9 cellular contexts compared by ENCODE assay signal in the genomic region with DNA sequence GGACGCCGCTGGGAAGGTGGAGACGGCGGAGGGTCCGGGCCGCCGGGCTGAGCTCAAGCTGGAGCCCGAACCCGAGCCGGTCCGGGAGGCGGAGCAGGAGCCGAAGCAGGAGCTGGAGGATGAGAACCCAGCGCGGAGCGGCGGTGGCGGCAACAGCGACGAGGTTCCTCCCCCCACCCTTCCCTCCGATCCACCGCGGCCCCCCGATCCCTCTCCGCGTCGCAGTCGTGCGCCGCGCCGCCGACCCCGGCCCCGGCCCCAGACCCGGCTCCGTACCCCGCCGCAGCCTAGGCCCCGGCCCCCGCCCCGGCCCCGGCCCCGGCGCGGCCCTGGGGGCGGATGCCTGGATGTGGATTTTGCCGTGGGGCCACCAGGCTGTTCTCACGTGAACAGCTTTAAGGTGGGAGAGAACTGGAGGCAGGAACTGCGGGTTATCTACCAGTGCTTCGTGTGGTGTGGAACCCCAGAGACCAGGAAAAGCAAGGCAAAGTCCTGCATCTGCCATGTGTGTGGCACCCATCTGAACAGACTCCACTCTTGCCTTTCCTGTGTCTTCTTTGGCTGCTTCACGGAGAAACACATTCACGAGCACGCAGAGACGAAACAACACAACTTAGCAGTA. TPM values are rescaled to one million over a fixed set of nuclear protein-coding genes. Genes with fewer than 3 reads are reported as not detected.
DNase-seq lines count a peak whose midpoint lies in the region; ATAC-seq and TF ChIP-seq lines count a peak whose summit lies in the region.
"Had no signal": no experiment of that assay in that cellular context is flagged by ENCODE, and none has a peak within 500 bp of the region (broad histone marks: within the 10 kb centered on the region; RNA-seq: fewer than 3 reads in every experiment).

No MANE protein-coding gene starts in this region.

- peak overlapping the region; percentile 68 for H3K4me3 Mint-ChIP-seq in Calu3 (ENCODE audit: low read depth, unreplicated experiment)

- TF ChIP-seq CTCF in Calu3 (IDR thresholded peaks at IDR 0.05; ENCODE audit: unreplicated experiment) (no peak), fibroblast of lung (conservative IDR thresholded peaks at IDR 0.05 in 1 of 2, IDR thresholded peaks at IDR 0.05 in 1 of 2; ENCODE audit: low read depth in 1 of 2, low read length in 2 of 2) (no peak)

- H3K14ac ChIP-seq in neuronal stem cell (ENCODE audit: low read length) = no peak overlapping the region

- H3K4me1 ChIP-seq in fibroblast of lung (ENCODE audit: control insufficient read depth, extremely low read depth, insufficient read depth, low read length) (no peaks in the 10 kb centered on the region), neuronal stem cell (ENCODE audit: control insufficient read depth in 2 of 2, insufficient read depth in 1 of 2, low read depth in 1 of 2, low read length in 2 of 2) (peaks cover 2 to 9% of the 10 kb centered on the region in 2 donors)

- H2BK15ac ChIP-seq in neuronal stem cell (ENCODE audit: low read length) = no peak overlapping the region

- no peak overlapping the region for H3K4ac ChIP-seq in neuronal stem cell (ENCODE audit: low read length)

- H3K9ac ChIP-seq in fibroblast of lung (ENCODE audit: insufficient read depth, low read length) = peak overlapping the region; percentile 30
- peak overlapping the region; percentile 17 for H3K9ac ChIP-seq in neuronal stem cell (ENCODE audit: low read depth, low read length, poor library complexity)

- H3K27ac ChIP-seq in fibroblast of lung (ENCODE audit: insufficient read depth, low read length) = peak overlapping the region; percentile 51
- H3K27ac ChIP-seq in neuronal stem cell (replicated peaks; ENCODE audit: low read length) = peak overlapping the region; percentile 82

- BruUV-seq in Calu3 (replicated peaks; lab: Mats Ljungman, UMichigan) = no TSS peak

- H3K4me2 ChIP-seq in fibroblast of lung (ENCODE audit: extremely low read depth, insufficient read depth, low read length) (peak overlapping the region; percentile 82), neuronal stem cell (ENCODE audit: insufficient read depth, low read length, poor library complexity, severe bottlenecking) (peak overlapping the region; percentile 51)

- no peaks in the 10 kb centered on the region for H4K20me1 ChIP-seq in fibroblast of lung (ENCODE audit: control insufficient read depth, extremely low read depth, insufficient read depth, low read length)

- H2AFZ ChIP-seq in fibroblast of lung (ENCODE audit: low read length) = peak overlapping the region; percentile 77
- peak overlapping the region; percentile 93 for H2AFZ ChIP-seq in neuronal stem cell (ENCODE audit: low read length)

- no CpG with 5 or more reads among the region's 55 CpGs for WGBS in neuronal stem cell (ENCODE audit: extremely low coverage in 2 of 2, insufficient read length in 2 of 2, insufficient replicate concordance in 1 of 2), 2 donors

- H3K36me3 ChIP-seq in fibroblast of lung (ENCODE audit: control insufficient read depth, insufficient read depth, low read length) (no peaks in the 10 kb centered on the region), neuronal stem cell (replicated peaks in 1 of 2; ENCODE audit: control insufficient read depth in 2 of 2, insufficient read depth in 2 of 2, low read length in 2 of 2) (peaks cover 9 to 18% of the 10 kb centered on the region in 2 donors)

- H4K8ac ChIP-seq in neuronal stem cell (ENCODE audit: low read depth, low read length) = no peak overlapping the region

- H2AK5ac ChIP-seq in neuronal stem cell (ENCODE audit: low read depth, low read length) = no peak overlapping the region

- peak overlapping the region; percentile 64 for H3K18ac ChIP-seq in neuronal stem cell (ENCODE audit: low read length)

- no peak overlapping the region for H2BK120ac ChIP-seq in neuronal stem cell (ENCODE audit: low read depth, low read length)

- H3K79me2 ChIP-seq in fibroblast of lung (ENCODE audit: control insufficient read depth, insufficient read depth, low read length) = no peaks in the 10 kb centered on the region

- no peaks in the 10 kb centered on the region for H3K27me3 ChIP-seq in fibroblast of lung (ENCODE audit: control insufficient read depth, insufficient read depth, low read length)
- no peaks in the 10 kb centered on the region for H3K27me3 ChIP-seq in neuronal stem cell (ENCODE audit: control insufficient read depth in 3 of 3, insufficient read depth in 3 of 3, low read depth in 1 of 3, low read length in 3 of 3)

- H3K27ac Mint-ChIP-seq in Calu3 (ENCODE audit: unreplicated experiment) = no peak overlapping the region

- no peaks in the 10 kb centered on the region for H3K9me3 ChIP-seq in fibroblast of lung (ENCODE audit: control insufficient read depth, insufficient read depth, low read depth, low read length)
- peaks cover 0 to 6% of the 10 kb centered on the region in 2 donors for H3K9me3 ChIP-seq in neuronal stem cell (replicated peaks in 1 of 2; ENCODE audit: control insufficient read depth in 2 of 2, insufficient read depth in 1 of 2, low read depth in 1 of 2, low read length in 2 of 2)

- peaks cover 5% of the 10 kb centered on the region for H3K79me1 ChIP-seq in neuronal stem cell (ENCODE audit: low read depth, low read length)

- peaks cover 18% of the 10 kb centered on the region for H3K36me3 Mint-ChIP-seq in Calu3 (ENCODE audit: insufficient read depth, unreplicated experiment)

- no peaks in the 10 kb centered on the region for H3K27me3 Mint-ChIP-seq in Calu3 (ENCODE audit: unreplicated experiment)

- ATAC-seq in HG02571 (IDR thresholded peaks at IDR 0.05; ENCODE audit: unreplicated experiment) (peak; percentile 16), SK-N-SH treated with all-trans-retinoic acid at 6 μM for 48 hours (peak; percentile 28)

- H2BK5ac ChIP-seq in neuronal stem cell (ENCODE audit: low read length) = no peak overlapping the region

- CTCF ChIA-PET in Calu3 (lab: Charles Lee) = interaction anchor here (1.2 kb wide), 1 partner anchor 42 kb away, joined by 4 read pairs; the partner anchor contains the start of gene CLCN5

- H3K9me3 Mint-ChIP-seq in Calu3 (ENCODE audit: low read depth, unreplicated experiment) = no peaks in the 10 kb centered on the region

- H3K4me1 Mint-ChIP-seq in Calu3 (ENCODE audit: low read depth, unreplicated experiment) = peaks cover 7% of the 10 kb centered on the region

- intact Hi-C loops in Calu3 (cut with micrococcal nuclease; ENCODE audit: unreplicated experiment) = loop anchor here (5.0 kb wide), 1 partner anchor 587 kb away; no protein-coding TSS in a partner anchor

- H4K91ac ChIP-seq in neuronal stem cell (ENCODE audit: low read depth, low read length, poor library complexity) = no peak overlapping the region

- H3K4me3 ChIP-seq in fibroblast of lung (replicated peaks in 1 of 4; ENCODE audit: control extremely low read depth in 1 of 4, insufficient read depth in 1 of 4, low read depth in 3 of 4, low read length in 4 of 4) (peak overlapping the region; percentile 40 to 70 (median 56)), neuronal stem cell (ENCODE audit: low read length in 2 of 2) (peak overlapping the region; percentile 61 to 87)

- no peak overlapping the region for H2BK12ac ChIP-seq in neuronal stem cell (ENCODE audit: low read length)

- peak overlapping the region; percentile 55 for H3K23ac ChIP-seq in neuronal stem cell (ENCODE audit: low read depth, low read length, poor library complexity)

- DNase-seq in Calu3 (no peak), fibroblast of lung (ENCODE audit: low read depth in 2 of 2) (peak in 1 of 2 donors; percentile 1), neuronal stem cell (ENCODE audit: low spot score) (no peak), occipital lobe (lab: John Stamatoyannopoulos, UW) (no peak), GM19240 (ENCODE audit: insufficient read length, low spot score) (no peak)
- DNase-seq in stimulated activated CD4-positive, alpha-beta T cell treated with anti-CD3 and anti-CD28 coated beads, Interleukin-4, amount 100 ng/mL, for 1 hour = no peak

TF ChIP-seq in SK-N-SH treated with all-trans-retinoic acid at 6 μM for 48 hours, 23 proteins besides CTCF, POLR2A, EP300 and RAD21:
- TF ChIP-seq ZNF8 (CRISPR knock-in tag; IDR thresholded peaks at IDR 0.05) = no peak

RNA-seq across cellular contexts. Expression of gene USP27X, which starts 0.5 kb away (rescaled TPM):
- total RNA-seq in Calu3 (2022) = 3.1 and 4.2 TPM in 2 replicates
- total RNA-seq in fibroblast of lung = 2.3 and 3.0 TPM in 2 replicates
- polyA plus RNA-seq in fibroblast of lung = 2.2 and 2.6 TPM in 2 replicates
- 2.3 and 2.4 TPM in 2 replicates for polyA plus RNA-seq in fibroblast of lung (2012)
- polyA minus RNA-seq in fibroblast of lung (ENCODE audit: low replicate concordance) = 2.3 and 5.0 TPM in 2 replicates
- 6.6 TPM for polyA plus RNA-seq in neuronal stem cell (2013, experiment 1 of 2)
- polyA plus RNA-seq in neuronal stem cell (2013, experiment 2 of 2) = 6.5 TPM
- 15.4 TPM for total RNA-seq in occipital lobe

RNA-seq across cellular contexts. Expression of gene CLCN5, which starts 42.6 kb away (rescaled TPM):
- 13.6 and 19.1 TPM in 2 replicates for total RNA-seq in Calu3 (2022)
- total RNA-seq in fibroblast of lung = 3.6 and 4.9 TPM in 2 replicates
- polyA plus RNA-seq in fibroblast of lung = 2.9 and 3.4 TPM in 2 replicates
- polyA plus RNA-seq in fibroblast of lung (2012) = 2.2 and 2.7 TPM in 2 replicates
- 1.5 and 4.0 TPM in 2 replicates for polyA minus RNA-seq in fibroblast of lung (ENCODE audit: low replicate concordance)
- polyA plus RNA-seq in neuronal stem cell (2013, experiment 1 of 2) = 4.7 TPM
- polyA plus RNA-seq in neuronal stem cell (2013, experiment 2 of 2) = 5.0 TPM
- total RNA-seq in occipital lobe = 3.1 TPM

RNA-seq across cellular contexts. Expression of gene PAGE4, which starts 50.7 kb away (rescaled TPM):
- not detected in 2 replicates for total RNA-seq in Calu3 (2022)
- total RNA-seq in fibroblast of lung = not detected in 2 replicates
- polyA plus RNA-seq in fibroblast of lung = not detected in 2 replicates
- polyA plus RNA-seq in fibroblast of lung (2012) = not detected in 2 replicates
- not detected in 2 replicates for polyA minus RNA-seq in fibroblast of lung (ENCODE audit: low replicate concordance)
- not detected for polyA plus RNA-seq in neuronal stem cell (2013, experiment 1 of 2)
- not detected for polyA plus RNA-seq in neuronal stem cell (2013, experiment 2 of 2)
- not detected for total RNA-seq in occipital lobe
- total RNA-seq: LHCN-M2 had no signal
